ENCODE assay signal across 1 cellular context in the genomic region with DNA sequence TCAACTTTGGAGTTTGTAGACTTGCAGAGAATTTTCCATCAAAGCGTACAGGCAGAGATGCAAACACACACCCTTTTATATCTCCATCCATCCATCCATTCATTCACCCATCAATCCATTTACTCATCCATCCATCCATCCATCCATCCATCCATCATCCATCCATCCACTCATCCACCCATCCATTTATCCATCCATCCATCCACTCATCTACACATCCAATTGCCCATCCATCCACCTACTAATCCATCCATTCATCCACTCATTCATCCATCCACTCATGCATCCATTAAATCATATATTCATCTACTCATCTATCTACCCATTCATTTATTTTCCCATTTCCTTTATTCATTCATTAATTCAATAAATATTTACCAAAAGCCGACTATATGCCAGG.
TF ChIP-seq lines count a peak whose summit lies in the region.

No MANE protein-coding gene starts in this region.

TF ChIP-seq in HepG2, 621 proteins besides CTCF, POLR2A, EP300 and RAD21 (continued from another document):
- no peak for TF ChIP-seq ZKSCAN1 (IDR thresholded peaks at IDR 0.05; ENCODE audit: low read length)
- no peak for TF ChIP-seq KLF11 (CRISPR knock-in tag; IDR thresholded peaks at IDR 0.05)
- peak; percentile 93; the same call in 1 of the 2 replicates for TF ChIP-seq NBN (conservative IDR thresholded peaks at IDR 0.05)
- no peak for TF ChIP-seq ZNF775 (CRISPR knock-in tag; IDR thresholded peaks at IDR 0.05; ENCODE audit: borderline replicate concordance)
- TF ChIP-seq RBM22 (optimal IDR thresholded peaks at IDR 0.05; ENCODE audit: low read length): no peak
- TF ChIP-seq MIER2 (CRISPR knock-in tag; IDR thresholded peaks at IDR 0.05): no peak
- TF ChIP-seq KDM2A (CRISPR knock-in tag; IDR thresholded peaks at IDR 0.05; ENCODE audit: borderline replicate concordance, low read depth): no peak
- TF ChIP-seq, protein P1, sequence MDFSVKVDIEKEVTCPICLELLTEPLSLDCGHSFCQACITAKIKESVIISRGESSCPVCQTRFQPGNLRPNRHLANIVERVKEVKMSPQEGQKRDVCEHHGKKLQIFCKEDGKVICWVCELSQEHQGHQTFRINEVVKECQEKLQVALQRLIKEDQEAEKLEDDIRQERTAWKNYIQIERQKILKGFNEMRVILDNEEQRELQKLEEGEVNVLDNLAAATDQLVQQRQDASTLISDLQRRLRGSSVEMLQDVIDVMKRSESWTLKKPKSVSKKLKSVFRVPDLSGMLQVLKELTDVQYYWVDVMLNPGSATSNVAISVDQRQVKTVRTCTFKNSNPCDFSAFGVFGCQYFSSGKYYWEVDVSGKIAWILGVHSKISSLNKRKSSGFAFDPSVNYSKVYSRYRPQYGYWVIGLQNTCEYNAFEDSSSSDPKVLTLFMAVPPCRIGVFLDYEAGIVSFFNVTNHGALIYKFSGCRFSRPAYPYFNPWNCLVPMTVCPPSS (IDR thresholded peaks at IDR 0.05): peak; percentile 94
- TF ChIP-seq ZNF282 (IDR thresholded peaks at IDR 0.05; ENCODE audit: partially characterized antibody): peak; percentile 67
- no peak for TF ChIP-seq SCMH1 (CRISPR knock-in tag; IDR thresholded peaks at IDR 0.05; ENCODE audit: borderline replicate concordance)
- no peak for TF ChIP-seq ARNTL (CRISPR knock-in tag; IDR thresholded peaks at IDR 0.05)
- no peak for TF ChIP-seq ZNF143 (CRISPR knock-in tag; IDR thresholded peaks at IDR 0.05)
- no peak for TF ChIP-seq HOXA3 (CRISPR knock-in tag; IDR thresholded peaks at IDR 0.05)
- no peak for TF ChIP-seq KDM5B (CRISPR knock-in tag; IDR thresholded peaks at IDR 0.05; ENCODE audit: borderline replicate concordance)
- TF ChIP-seq HDAC1 (CRISPR knock-in tag; IDR thresholded peaks at IDR 0.05): no peak
- TF ChIP-seq HOXA9 (CRISPR knock-in tag; IDR thresholded peaks at IDR 0.05; ENCODE audit: borderline replicate concordance): no peak
- no peak for TF ChIP-seq MEF2D (CRISPR knock-in tag; IDR thresholded peaks at IDR 0.05)
- TF ChIP-seq, protein P2, sequence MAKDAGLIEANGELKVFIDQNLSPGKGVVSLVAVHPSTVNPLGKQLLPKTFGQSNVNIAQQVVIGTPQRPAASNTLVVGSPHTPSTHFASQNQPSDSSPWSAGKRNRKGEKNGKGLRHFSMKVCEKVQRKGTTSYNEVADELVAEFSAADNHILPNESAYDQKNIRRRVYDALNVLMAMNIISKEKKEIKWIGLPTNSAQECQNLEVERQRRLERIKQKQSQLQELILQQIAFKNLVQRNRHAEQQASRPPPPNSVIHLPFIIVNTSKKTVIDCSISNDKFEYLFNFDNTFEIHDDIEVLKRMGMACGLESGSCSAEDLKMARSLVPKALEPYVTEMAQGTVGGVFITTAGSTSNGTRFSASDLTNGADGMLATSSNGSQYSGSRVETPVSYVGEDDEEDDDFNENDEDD (CRISPR knock-in tag; IDR thresholded peaks at IDR 0.05; ENCODE audit: borderline replicate concordance): no peak
- TF ChIP-seq ZNF20 (CRISPR knock-in tag; IDR thresholded peaks at IDR 0.05): no peak
